1 cellular context compared by ENCODE assay signal in genomic region chr5:126778675-126779403, GRCh38.
TF ChIP-seq lines count a peak whose summit lies in the region.

No MANE protein-coding gene starts in this region.

TF ChIP-seq in HCT116, 20 proteins besides CTCF, POLR2A, EP300 and RAD21 (continued from another document):
- TF ChIP-seq ZBTB33 (IDR thresholded peaks at IDR 0.05; ENCODE audit: extremely low read depth, insufficient replicate concordance, low read length) (no peak), MAX (IDR thresholded peaks at IDR 0.05) (no peak)
